13 cellular contexts compared by ENCODE assay signal in the genomic region with DNA sequence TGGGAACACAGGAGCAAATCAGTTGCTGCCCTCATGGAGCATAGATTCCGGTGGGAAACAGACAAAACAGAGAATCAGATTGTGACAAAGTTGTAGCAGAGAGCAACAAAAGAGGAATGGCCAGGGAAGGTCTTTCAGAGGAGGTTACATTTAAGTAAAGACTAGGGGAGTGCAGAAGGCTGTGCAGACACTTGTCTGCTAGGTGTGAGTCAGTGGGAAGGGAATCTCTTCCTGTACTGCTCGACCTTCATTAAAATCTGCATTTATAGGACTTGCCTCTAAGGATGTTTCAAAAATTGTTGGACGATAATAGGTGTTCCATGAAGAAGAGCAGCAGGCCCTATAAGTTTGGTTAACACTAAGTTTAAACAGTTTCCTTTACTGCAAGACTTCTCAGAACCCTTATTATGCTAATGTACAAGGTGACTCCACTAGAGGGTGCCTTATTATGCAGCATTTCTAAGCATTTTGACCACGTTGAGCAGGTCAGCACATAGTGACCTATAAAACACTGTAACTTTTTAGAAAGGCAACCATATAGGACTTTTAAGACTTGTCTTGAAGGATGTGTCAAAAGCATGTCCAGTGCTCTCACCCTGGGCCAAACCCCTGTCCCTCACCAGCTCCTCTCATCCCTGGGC.
DNase-seq lines count a peak whose midpoint lies in the region; ATAC-seq, FAIRE-seq and TF ChIP-seq lines count a peak whose summit lies in the region.
"Had no signal": no experiment of that assay in that cellular context is flagged by ENCODE, and none has a peak within 500 bp of the region (broad histone marks: within the 10 kb centered on the region; RNA-seq: fewer than 3 reads in every experiment).

No MANE protein-coding gene starts in this region.

- no peak overlapping the region for H3K9ac ChIP-seq in astrocyte (ENCODE audit: low read length)

- H3K36me3 ChIP-seq in BJ (ENCODE audit: control insufficient read depth, insufficient read depth, low read length) = no peaks in the 10 kb centered on the region
- no peaks in the 10 kb centered on the region for H3K36me3 ChIP-seq in astrocyte (ENCODE audit: insufficient read depth, low read length)
- H3K36me3 ChIP-seq in stomach = no peaks in the 10 kb centered on the region
- H3K36me3 ChIP-seq in PC-9 (ENCODE audit: low read depth) = no peaks in the 10 kb centered on the region

- no peak for TF ChIP-seq EP300 in stomach (IDR thresholded peaks at IDR 0.05)

- H3K9me3 Mint-ChIP-seq in HFFc6 (no peaks in the 10 kb centered on the region), astrocyte (ENCODE audit: unreplicated experiment) (no peaks in the 10 kb centered on the region)
- H3K9me3 Mint-ChIP-seq: T-helper 1 cell treated with Interleukin-12 subunit alpha and Interleukin-12 subunit beta and Interleukin-4 antibody, amounts not matched to agents 30 μg/mL and 1 μg/mL, for 36 hours had no signal

- FAIRE-seq in astrocyte (lab: Jason Lieb, UNC) = no peak
- FAIRE-seq: H54 had no signal

- H2AFZ ChIP-seq in astrocyte (ENCODE audit: low read depth, low read length) (no peak overlapping the region), PC-9 (no peak overlapping the region)

- POLR2A ChIA-PET in BJ (lab: Charles Lee) (no interaction called here), PC-9 (lab: Charles Lee; ENCODE audit: unreplicated experiment) (no interaction called here)

- intact Hi-C loops in stomach (cut with DNase I; ENCODE audit: low total_unique reads) = no loop called here
- intact Hi-C loops in PC-9 (cut with micrococcal nuclease; ENCODE audit: unreplicated experiment) = no loop called here

- H3K27me3 ChIP-seq in BJ (ENCODE audit: control insufficient read depth, insufficient read depth, low read length) (no peaks in the 10 kb centered on the region), astrocyte (ENCODE audit: insufficient read depth, low read length) (peaks cover 4% of the 10 kb centered on the region), stomach (no peaks in the 10 kb centered on the region), PC-9 (ENCODE audit: insufficient read depth, low read depth) (no peaks in the 10 kb centered on the region)

- H3K4me3 Mint-ChIP-seq in HFFc6 = no peak overlapping the region
- no peak overlapping the region for H3K4me3 Mint-ChIP-seq in astrocyte (ENCODE audit: unreplicated experiment)
- H3K4me3 Mint-ChIP-seq: T-helper 1 cell treated with Interleukin-12 subunit alpha and Interleukin-12 subunit beta and Interleukin-4 antibody, amounts not matched to agents 30 μg/mL and 1 μg/mL, for 36 hours had no signal

- H3K4me2 ChIP-seq in astrocyte (ENCODE audit: low read length) (no peak overlapping the region), PC-9 (no peak overlapping the region)

- H3K27ac Mint-ChIP-seq in HFFc6 (no peak overlapping the region), astrocyte (ENCODE audit: unreplicated experiment) (peak overlapping the region; percentile 35)
- H3K27ac Mint-ChIP-seq: T-helper 1 cell treated with Interleukin-12 subunit alpha and Interleukin-12 subunit beta and Interleukin-4 antibody, amounts not matched to agents 30 μg/mL and 1 μg/mL, for 36 hours had no signal

- H3K27me3 Mint-ChIP-seq in HFFc6 (ENCODE audit: insufficient read depth) (peaks cover 4% of the 10 kb centered on the region), astrocyte (ENCODE audit: low read depth, unreplicated experiment) (peaks cover under 1% of the 10 kb centered on the region)

- H4K20me1 ChIP-seq in astrocyte (ENCODE audit: insufficient read depth, low read length) (no peaks in the 10 kb centered on the region), PC-9 (ENCODE audit: insufficient read depth) (no peaks in the 10 kb centered on the region)

- no peak overlapping the region for H3K27ac ChIP-seq in astrocyte (ENCODE audit: low read depth, low read length)
- no peak overlapping the region for H3K27ac ChIP-seq in stomach
- H3K27ac ChIP-seq in PC-9 = no peak overlapping the region
- H3K27ac ChIP-seq: skin epidermis had no signal

- no TSS peak for BruUV-seq in PC-9 (replicated peaks; lab: Mats Ljungman, UMichigan)

- H3K4me1 Mint-ChIP-seq in HFFc6 (ENCODE audit: low read depth) = no peaks in the 10 kb centered on the region
- peaks cover 4% of the 10 kb centered on the region for H3K4me1 Mint-ChIP-seq in astrocyte (ENCODE audit: low read depth, unreplicated experiment)

- no peak for TF ChIP-seq POLR2A in stomach (IDR thresholded peaks at IDR 0.05)

- CTCF ChIA-PET in BJ (lab: Yijun Ruan, JAX) = interaction anchor here (0.7 kb wide), 1 partner anchor 22 kb away, joined by 3 read pairs; no protein-coding TSS in a partner anchor
- CTCF ChIA-PET in PC-9 (lab: Charles Lee) = no interaction called here

- no peaks in the 10 kb centered on the region for H3F3A ChIP-seq in PC-9 (ENCODE audit: insufficient read depth, low read depth)

- no peaks in the 10 kb centered on the region for H3K9me2 ChIP-seq in PC-9 (ENCODE audit: insufficient read depth)

- no peak for DNase-seq in BJ (ENCODE audit: low read depth)
- peak; percentile 32 for DNase-seq in HFFc6
- DNase-seq in astrocyte (ENCODE audit: low read depth) = peak; percentile 7
- DNase-seq in kidney glomerular epithelial cell (lab: John Stamatoyannopoulos, UW) = peak; percentile 24
- DNase-seq in stomach = no peak
- no peak for DNase-seq in PC-9
- no peak for DNase-seq in CD1c-positive myeloid dendritic cell (ENCODE audit: extremely low spot score)
- DNase-seq: activated naive CD4-positive, alpha-beta T cell; DMS79 treated with DMSO at 0.1 percent for 48 hours had no signal

- H3K36me3 Mint-ChIP-seq in HFFc6 (ENCODE audit: low read depth) (no peaks in the 10 kb centered on the region), astrocyte (ENCODE audit: low read depth, unreplicated experiment) (no peaks in the 10 kb centered on the region)

- WGBS in stomach, 5 donors = 58 to 71% (median 66%) methylated on average over 4 of the region's 4 CpGs

- H3K4me1 ChIP-seq in astrocyte (ENCODE audit: insufficient read depth, low read length) (no peaks in the 10 kb centered on the region), stomach (no peaks in the 10 kb centered on the region), PC-9 (replicated peaks; ENCODE audit: insufficient read depth) (no peaks in the 10 kb centered on the region)

- peak; percentile 39 for TF ChIP-seq CTCF in BJ (IDR thresholded peaks at IDR 0.05; ENCODE audit: insufficient read depth, low read depth, low read length)
- peak; percentile 65 for TF ChIP-seq CTCF in HFFc6 (IDR thresholded peaks at IDR 0.05)
- peak; percentile 12 for TF ChIP-seq CTCF in astrocyte (IDR thresholded peaks at IDR 0.05; ENCODE audit: insufficient read depth, low read depth, low read length)
- no peak for TF ChIP-seq CTCF in stomach (IDR thresholded peaks at IDR 0.05)
- no peak; the same call in 1 of the 2 replicates for TF ChIP-seq CTCF in PC-9 (conservative IDR thresholded peaks at IDR 0.05)

- H3K79me2 ChIP-seq in astrocyte (ENCODE audit: insufficient read depth, low read length) (no peaks in the 10 kb centered on the region), PC-9 (ENCODE audit: low read depth) (no peaks in the 10 kb centered on the region)

- H3K9me3 ChIP-seq in astrocyte (ENCODE audit: insufficient read depth, low read depth, low read length) (no peaks in the 10 kb centered on the region), stomach (no peaks in the 10 kb centered on the region), PC-9 (ENCODE audit: insufficient read depth, low read depth) (no peaks in the 10 kb centered on the region)

- H3K4me3 ChIP-seq in BJ (ENCODE audit: low read depth, low read length) (no peak overlapping the region), astrocyte (ENCODE audit: insufficient read depth, low read depth, low read length) (no peak overlapping the region), stomach (no peak overlapping the region), PC-9 (no peak overlapping the region)
- H3K4me3 ChIP-seq: skin epidermis had no signal

- no peak for ATAC-seq in activated CD4-positive, CD25-positive, alpha-beta regulatory T cell treated with anti-CD3 and anti-CD28 coated beads, Interleukin-2, amount 50 U/mL, for 24 hours

Comparison
In these comparisons a context has a peak if more than half of its experiments do, and no peak if none do; other contexts are left out.
1. DNase-seq: peak in HFFc6 (single experiment), astrocyte (single experiment) and kidney glomerular epithelial cell (single experiment); none in BJ (single experiment), stomach (single experiment), PC-9 (0 of 2) and CD1c-positive myeloid dendritic cell (single experiment).
2. CTCF ChIP-seq: peak in BJ (single experiment), HFFc6 (single experiment) and astrocyte (single experiment); none in stomach (0 of 7) and PC-9 (single experiment).